Comparison of ENCODE assay signal across 1 cellular context in the genomic region with DNA sequence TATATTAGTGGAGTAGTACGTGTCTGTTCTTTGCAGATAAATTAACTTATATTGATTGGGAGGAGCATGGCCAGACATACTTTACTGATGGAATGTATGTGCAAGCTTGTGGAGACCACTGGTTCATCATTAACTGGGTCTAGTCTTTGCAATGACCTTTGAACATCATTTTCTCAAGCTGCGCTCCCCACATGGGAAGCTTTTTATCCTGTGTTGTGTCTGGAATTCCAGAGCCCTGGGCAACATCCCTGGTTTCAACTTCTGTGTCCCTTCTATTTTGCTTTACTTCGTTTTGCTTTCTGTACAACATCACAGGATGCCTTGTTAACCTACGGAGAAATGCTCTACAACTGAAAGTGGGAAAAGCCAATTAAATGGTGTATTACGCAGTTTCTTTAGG.
TF ChIP-seq lines count a peak whose summit lies in the region.

No MANE protein-coding gene starts in this region.

TF ChIP-seq in HepG2, 621 proteins besides CTCF, POLR2A, EP300 and RAD21 (continued from another document and continues in another):
- TF ChIP-seq, protein P1, sequence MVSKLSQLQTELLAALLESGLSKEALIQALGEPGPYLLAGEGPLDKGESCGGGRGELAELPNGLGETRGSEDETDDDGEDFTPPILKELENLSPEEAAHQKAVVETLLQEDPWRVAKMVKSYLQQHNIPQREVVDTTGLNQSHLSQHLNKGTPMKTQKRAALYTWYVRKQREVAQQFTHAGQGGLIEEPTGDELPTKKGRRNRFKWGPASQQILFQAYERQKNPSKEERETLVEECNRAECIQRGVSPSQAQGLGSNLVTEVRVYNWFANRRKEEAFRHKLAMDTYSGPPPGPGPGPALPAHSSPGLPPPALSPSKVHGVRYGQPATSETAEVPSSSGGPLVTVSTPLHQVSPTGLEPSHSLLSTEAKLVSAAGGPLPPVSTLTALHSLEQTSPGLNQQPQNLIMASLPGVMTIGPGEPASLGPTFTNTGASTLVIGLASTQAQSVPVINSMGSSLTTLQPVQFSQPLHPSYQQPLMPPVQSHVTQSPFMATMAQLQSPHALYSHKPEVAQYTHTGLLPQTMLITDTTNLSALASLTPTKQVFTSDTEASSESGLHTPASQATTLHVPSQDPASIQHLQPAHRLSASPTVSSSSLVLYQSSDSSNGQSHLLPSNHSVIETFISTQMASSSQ (IDR thresholded peaks at IDR 0.05; ENCODE audit: low read depth) = peak; percentile 97
- TF ChIP-seq, protein P1 (CRISPR knock-in tag; IDR thresholded peaks at IDR 0.05; ENCODE audit: borderline replicate concordance) = peak; percentile 98
- TF ChIP-seq, protein P2, sequence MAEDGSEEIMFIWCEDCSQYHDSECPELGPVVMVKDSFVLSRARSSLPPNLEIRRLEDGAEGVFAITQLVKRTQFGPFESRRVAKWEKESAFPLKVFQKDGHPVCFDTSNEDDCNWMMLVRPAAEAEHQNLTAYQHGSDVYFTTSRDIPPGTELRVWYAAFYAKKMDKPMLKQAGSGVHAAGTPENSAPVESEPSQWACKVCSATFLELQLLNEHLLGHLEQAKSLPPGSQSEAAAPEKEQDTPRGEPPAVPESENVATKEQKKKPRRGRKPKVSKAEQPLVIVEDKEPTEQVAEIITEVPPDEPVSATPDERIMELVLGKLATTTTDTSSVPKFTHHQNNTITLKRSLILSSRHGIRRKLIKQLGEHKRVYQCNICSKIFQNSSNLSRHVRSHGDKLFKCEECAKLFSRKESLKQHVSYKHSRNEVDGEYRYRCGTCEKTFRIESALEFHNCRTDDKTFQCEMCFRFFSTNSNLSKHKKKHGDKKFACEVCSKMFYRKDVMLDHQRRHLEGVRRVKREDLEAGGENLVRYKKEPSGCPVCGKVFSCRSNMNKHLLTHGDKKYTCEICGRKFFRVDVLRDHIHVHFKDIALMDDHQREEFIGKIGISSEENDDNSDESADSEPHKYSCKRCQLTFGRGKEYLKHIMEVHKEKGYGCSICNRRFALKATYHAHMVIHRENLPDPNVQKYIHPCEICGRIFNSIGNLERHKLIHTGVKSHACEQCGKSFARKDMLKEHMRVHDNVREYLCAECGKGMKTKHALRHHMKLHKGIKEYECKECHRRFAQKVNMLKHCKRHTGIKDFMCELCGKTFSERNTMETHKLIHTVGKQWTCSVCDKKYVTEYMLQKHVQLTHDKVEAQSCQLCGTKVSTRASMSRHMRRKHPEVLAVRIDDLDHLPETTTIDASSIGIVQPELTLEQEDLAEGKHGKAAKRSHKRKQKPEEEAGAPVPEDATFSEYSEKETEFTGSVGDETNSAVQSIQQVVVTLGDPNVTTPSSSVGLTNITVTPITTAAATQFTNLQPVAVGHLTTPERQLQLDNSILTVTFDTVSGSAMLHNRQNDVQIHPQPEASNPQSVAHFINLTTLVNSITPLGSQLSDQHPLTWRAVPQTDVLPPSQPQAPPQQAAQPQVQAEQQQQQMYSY (CRISPR knock-in tag; IDR thresholded peaks at IDR 0.05) = no peak
- TF ChIP-seq SIX4 (CRISPR knock-in tag; IDR thresholded peaks at IDR 0.05) (no peak), YEATS2 (CRISPR knock-in tag; IDR thresholded peaks at IDR 0.05; ENCODE audit: borderline replicate concordance) (peak; percentile 30; the same call in 1 of the 2 replicates), SMAD9 (CRISPR knock-in tag; IDR thresholded peaks at IDR 0.05) (no peak), PRMT3 (CRISPR knock-in tag; IDR thresholded peaks at IDR 0.05; ENCODE audit: borderline replicate concordance, low read depth) (no peak), ATF7 (IDR thresholded peaks at IDR 0.05) (no peak), ATF7 (CRISPR knock-in tag; IDR thresholded peaks at IDR 0.05) (no peak), CC2D1A (CRISPR knock-in tag; IDR thresholded peaks at IDR 0.05) (no peak), NCOA1 (CRISPR knock-in tag; IDR thresholded peaks at IDR 0.05) (no peak), TGIF2 (CRISPR knock-in tag; IDR thresholded peaks at IDR 0.05) (no peak), ZNF543 (CRISPR knock-in tag; IDR thresholded peaks at IDR 0.05) (no peak), ZNF720 (CRISPR knock-in tag; IDR thresholded peaks at IDR 0.05) (no peak), ZKSCAN1 (IDR thresholded peaks at IDR 0.05; ENCODE audit: low read length) (no peak), GTF3A (CRISPR knock-in tag; conservative IDR thresholded peaks at IDR 0.05) (no peak), ZNF577 (CRISPR knock-in tag; IDR thresholded peaks at IDR 0.05; ENCODE audit: borderline replicate concordance, low read depth) (no peak), HNF4G (IDR thresholded peaks at IDR 0.05; ENCODE audit: borderline replicate concordance, low read depth, low read length) (peak; percentile 90), HNF4G (CRISPR knock-in tag; IDR thresholded peaks at IDR 0.05; ENCODE audit: borderline replicate concordance, low read depth) (peak; percentile 92), JUND (CRISPR knock-in tag; IDR thresholded peaks at IDR 0.05) (no peak), ZNF672 (CRISPR knock-in tag; IDR thresholded peaks at IDR 0.05) (no peak), ZSCAN31 (CRISPR knock-in tag; IDR thresholded peaks at IDR 0.05; ENCODE audit: low read depth) (no peak), NFRKB (IDR thresholded peaks at IDR 0.05) (no peak), SP5 (CRISPR knock-in tag; IDR thresholded peaks at IDR 0.05; ENCODE audit: borderline replicate concordance, low read depth) (peak; percentile 62; the same call in 1 of the 2 replicates), ZMYM2 (CRISPR knock-in tag; IDR thresholded peaks at IDR 0.05) (no peak; the same call in 1 of the 2 replicates), ATF1 (CRISPR knock-in tag; IDR thresholded peaks at IDR 0.05) (no peak), NCOA5 (CRISPR knock-in tag; IDR thresholded peaks at IDR 0.05) (no peak), ZNF598 (CRISPR knock-in tag; IDR thresholded peaks at IDR 0.05; ENCODE audit: borderline replicate concordance) (no peak), SMARCE1 (IDR thresholded peaks at IDR 0.05; ENCODE audit: borderline replicate concordance) (no peak), MNT (IDR thresholded peaks at IDR 0.05) (peak; percentile 22; the same call in 1 of the 2 replicates), RARA (CRISPR knock-in tag; IDR thresholded peaks at IDR 0.05) (peak; percentile 91), STAG1 (CRISPR knock-in tag; IDR thresholded peaks at IDR 0.05) (peak; percentile 27), EHMT2 (IDR thresholded peaks at IDR 0.05; ENCODE audit: borderline replicate concordance, low read depth, low read length) (no peak), ZNF430 (CRISPR knock-in tag; IDR thresholded peaks at IDR 0.05) (no peak), MEIS2 (CRISPR knock-in tag; IDR thresholded peaks at IDR 0.05) (peak; percentile 60; the same call in 1 of the 2 replicates), SAFB2 (CRISPR knock-in tag; IDR thresholded peaks at IDR 0.05; ENCODE audit: borderline replicate concordance, low read depth) (no peak), SNAPC4 (CRISPR knock-in tag; IDR thresholded peaks at IDR 0.05) (no peak)
- TF ChIP-seq, protein P3, sequence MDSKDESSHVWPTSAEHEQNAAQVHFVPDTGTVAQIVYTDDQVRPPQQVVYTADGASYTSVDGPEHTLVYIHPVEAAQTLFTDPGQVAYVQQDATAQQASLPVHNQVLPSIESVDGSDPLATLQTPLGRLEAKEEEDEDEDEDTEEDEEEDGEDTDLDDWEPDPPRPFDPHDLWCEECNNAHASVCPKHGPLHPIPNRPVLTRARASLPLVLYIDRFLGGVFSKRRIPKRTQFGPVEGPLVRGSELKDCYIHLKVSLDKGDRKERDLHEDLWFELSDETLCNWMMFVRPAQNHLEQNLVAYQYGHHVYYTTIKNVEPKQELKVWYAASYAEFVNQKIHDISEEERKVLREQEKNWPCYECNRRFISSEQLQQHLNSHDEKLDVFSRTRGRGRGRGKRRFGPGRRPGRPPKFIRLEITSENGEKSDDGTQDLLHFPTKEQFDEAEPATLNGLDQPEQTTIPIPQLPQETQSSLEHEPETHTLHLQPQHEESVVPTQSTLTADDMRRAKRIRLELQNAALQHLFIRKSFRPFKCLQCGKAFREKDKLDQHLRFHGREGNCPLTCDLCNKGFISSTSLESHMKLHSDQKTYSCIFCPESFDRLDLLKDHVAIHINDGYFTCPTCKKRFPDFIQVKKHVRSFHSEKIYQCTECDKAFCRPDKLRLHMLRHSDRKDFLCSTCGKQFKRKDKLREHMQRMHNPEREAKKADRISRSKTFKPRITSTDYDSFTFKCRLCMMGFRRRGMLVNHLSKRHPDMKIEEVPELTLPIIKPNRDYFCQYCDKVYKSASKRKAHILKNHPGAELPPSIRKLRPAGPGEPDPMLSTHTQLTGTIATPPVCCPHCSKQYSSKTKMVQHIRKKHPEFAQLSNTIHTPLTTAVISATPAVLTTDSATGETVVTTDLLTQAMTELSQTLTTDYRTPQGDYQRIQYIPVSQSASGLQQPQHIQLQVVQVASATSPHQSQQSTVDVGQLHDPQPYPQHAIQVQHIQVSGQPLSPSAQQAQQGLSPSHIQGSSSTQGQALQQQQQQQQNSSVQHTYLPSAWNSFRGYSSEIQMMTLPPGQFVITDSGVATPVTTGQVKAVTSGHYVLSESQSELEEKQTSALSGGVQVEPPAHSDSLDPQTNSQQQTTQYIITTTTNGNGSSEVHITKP (CRISPR knock-in tag; IDR thresholded peaks at IDR 0.05; ENCODE audit: low read depth) = peak; percentile 64; the same call in 1 of the 2 replicates
- TF ChIP-seq, protein P4, sequence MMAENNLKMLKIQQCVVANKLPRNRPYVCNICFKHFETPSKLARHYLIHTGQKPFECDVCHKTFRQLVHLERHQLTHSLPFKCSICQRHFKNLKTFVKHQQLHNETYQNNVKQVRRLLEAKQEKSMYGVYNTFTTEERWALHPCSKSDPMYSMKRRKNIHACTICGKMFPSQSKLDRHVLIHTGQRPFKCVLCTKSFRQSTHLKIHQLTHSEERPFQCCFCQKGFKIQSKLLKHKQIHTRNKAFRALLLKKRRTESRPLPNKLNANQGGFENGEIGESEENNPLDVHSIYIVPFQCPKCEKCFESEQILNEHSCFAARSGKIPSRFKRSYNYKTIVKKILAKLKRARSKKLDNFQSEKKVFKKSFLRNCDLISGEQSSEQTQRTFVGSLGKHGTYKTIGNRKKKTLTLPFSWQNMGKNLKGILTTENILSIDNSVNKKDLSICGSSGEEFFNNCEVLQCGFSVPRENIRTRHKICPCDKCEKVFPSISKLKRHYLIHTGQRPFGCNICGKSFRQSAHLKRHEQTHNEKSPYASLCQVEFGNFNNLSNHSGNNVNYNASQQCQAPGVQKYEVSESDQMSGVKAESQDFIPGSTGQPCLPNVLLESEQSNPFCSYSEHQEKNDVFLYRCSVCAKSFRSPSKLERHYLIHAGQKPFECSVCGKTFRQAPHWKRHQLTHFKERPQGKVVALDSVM (CRISPR knock-in tag; IDR thresholded peaks at IDR 0.05) = peak; percentile 76
